ENCODE assay signal across 8 cellular contexts in the genomic region with DNA sequence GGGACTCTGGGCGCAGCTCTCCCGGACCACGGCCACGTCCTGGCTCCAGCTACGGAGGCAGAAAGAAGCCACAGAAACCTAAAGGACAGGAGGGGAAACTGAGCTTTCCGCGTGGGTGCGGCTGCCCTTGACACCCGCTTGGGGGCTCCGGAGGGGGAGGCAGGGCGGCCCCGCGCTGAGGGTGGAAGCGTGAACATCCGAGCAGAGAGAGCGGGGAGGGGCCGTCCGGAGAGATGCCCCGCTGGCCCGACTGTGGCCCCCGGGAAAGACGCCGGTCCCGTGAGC.
DNase-seq lines count a peak whose midpoint lies in the region; ATAC-seq and TF ChIP-seq lines count a peak whose summit lies in the region.

No MANE protein-coding gene starts in this region.

- H3K4me1 ChIP-seq in ascending aorta (peaks cover 4 to 39% of the 10 kb centered on the region in 2 donors), suprapubic skin (peaks cover 51% of the 10 kb centered on the region)

- H3K4me3 Mint-ChIP-seq in activated CD4-positive, alpha-beta T cell treated with anti-CD3 and anti-CD28 coated beads for 36 hours: peak overlapping the region; percentile 42

- POLR2A ChIA-PET in activated CD4-positive, alpha-beta T cell treated with anti-CD3 and anti-CD28 coated beads for 36 hours (lab: Charles Lee): interaction anchor here (0.7 kb wide), 1 partner anchor 282 kb away, joined by 3 read pairs; no protein-coding TSS in a partner anchor

- intact Hi-C loops in activated CD4-positive, alpha-beta T cell treated with anti-CD3 and anti-CD28 coated beads for 36 hours (cut with DNase I, micrococcal nuclease): loop anchor here (2.0 to 5.0 kb wide), 3 partner anchors 294 to 844 kb away; a partner anchor contains a TSS
- intact Hi-C loops in ascending aorta (cut with DNase I): loop anchor here (2.0 to 5.0 kb wide), 4 partner anchors 50 to 229 kb away; no protein-coding TSS in a partner anchor

- no peak for TF ChIP-seq EP300 in suprapubic skin (IDR thresholded peaks at IDR 0.05)

- H3K4me3 ChIP-seq in ascending aorta (peak overlapping the region; percentile 64 to 75), suprapubic skin (peak overlapping the region; percentile 61)

- CTCF ChIA-PET in activated CD4-positive, alpha-beta T cell treated with anti-CD3 and anti-CD28 coated beads for 36 hours (lab: Charles Lee): interaction anchor here (0.8 to 3.9 kb wide), 15 partner anchors 10 to 843 kb away, joined by 3 to 18 read pairs (median 3); no protein-coding TSS in a partner anchor

- H3K9me3 Mint-ChIP-seq in activated CD4-positive, alpha-beta T cell treated with anti-CD3 and anti-CD28 coated beads for 36 hours (ENCODE audit: low read depth): no peaks in the 10 kb centered on the region

- no peak for DNase-seq in activated CD4-positive, alpha-beta T cell treated with anti-CD3 and anti-CD28 coated beads for 36 hours
- no peak for DNase-seq in activated CD4-positive, alpha-beta T cell treated with anti-CD3 and anti-CD28 coated beads for 4 hours
- DNase-seq in ascending aorta (ENCODE audit: low spot score in 2 of 2): no peak
- DNase-seq in left lobe of liver (ENCODE audit: low spot score): no peak
- no peak for DNase-seq in suprapubic skin (ENCODE audit: low spot score in 2 of 2)
- no peak for DNase-seq in HK-2 (ENCODE audit: unreplicated experiment)
- DNase-seq in Ammon's horn (ENCODE audit: low spot score): no peak
- no peak for DNase-seq in GM03348 (ENCODE audit: low spot score)

- no peak for TF ChIP-seq POLR2A in suprapubic skin (IDR thresholded peaks at IDR 0.05)

- H3K9me3 ChIP-seq in ascending aorta: no peaks in the 10 kb centered on the region
- no peaks in the 10 kb centered on the region for H3K9me3 ChIP-seq in suprapubic skin

- H3K36me3 ChIP-seq in ascending aorta: no peaks in the 10 kb centered on the region
- no peaks in the 10 kb centered on the region for H3K36me3 ChIP-seq in suprapubic skin

- H3K27ac ChIP-seq in ascending aorta (peak overlapping the region; percentile 81 to 82), suprapubic skin (peak overlapping the region; percentile 84)

- no peak for ATAC-seq in activated CD4-positive, alpha-beta T cell treated with anti-CD3 and anti-CD28 coated beads for 36 hours
- ATAC-seq in left lobe of liver: peak; percentile 4

- whole genome bisulfite sequencing in suprapubic skin: 0% methylated on average over 3 of the region's 24 CpGs

- H3K36me3 Mint-ChIP-seq in activated CD4-positive, alpha-beta T cell treated with anti-CD3 and anti-CD28 coated beads for 36 hours (ENCODE audit: low read depth): no peaks in the 10 kb centered on the region

- peaks cover 14% of the 10 kb centered on the region for H3K4me1 Mint-ChIP-seq in activated CD4-positive, alpha-beta T cell treated with anti-CD3 and anti-CD28 coated beads for 36 hours

- no peaks in the 10 kb centered on the region for H3K27me3 ChIP-seq in ascending aorta
- no peaks in the 10 kb centered on the region for H3K27me3 ChIP-seq in suprapubic skin

- peaks cover 15% of the 10 kb centered on the region for H3K27me3 Mint-ChIP-seq in activated CD4-positive, alpha-beta T cell treated with anti-CD3 and anti-CD28 coated beads for 36 hours

- no peak overlapping the region for H3K27ac Mint-ChIP-seq in activated CD4-positive, alpha-beta T cell treated with anti-CD3 and anti-CD28 coated beads for 36 hours

- TF ChIP-seq CTCF in ascending aorta (IDR thresholded peaks at IDR 0.05) (no peak), suprapubic skin (IDR thresholded peaks at IDR 0.05) (no peak)
